ENCODE assay signal across 22 cellular contexts in the genomic region with DNA sequence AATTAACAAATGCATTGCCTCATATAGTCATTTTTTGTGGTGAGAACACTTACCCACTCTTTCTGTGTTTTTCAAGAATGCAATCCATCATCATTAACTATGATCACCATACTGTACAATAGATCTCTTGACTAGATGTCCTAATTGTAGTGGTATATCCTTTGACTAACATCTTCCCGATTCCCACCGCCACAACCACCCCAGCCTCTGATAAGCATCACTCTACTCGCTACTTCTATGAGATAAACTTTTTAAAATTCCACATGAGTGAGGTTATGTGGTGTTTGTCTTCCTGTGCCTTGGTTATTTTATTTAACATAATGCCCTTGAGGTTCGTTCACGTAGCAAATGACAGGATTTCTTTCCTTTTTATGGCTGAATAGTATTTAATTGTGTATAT.
"Had no signal": no experiment of that assay in that cellular context is flagged by ENCODE, and none has a peak within 500 bp of the region (broad histone marks: within the 10 kb centered on the region; RNA-seq: fewer than 3 reads in every experiment).

No MANE protein-coding gene starts in this region.

- ATAC-seq: Panc1, PC-3, Right ventricle myocardium inferior, SK-N-SH treated with all-trans-retinoic acid at 6 μM for 48 hours had no signal

- DNase-seq: KBM-7, MG63, NCI-H1092, NCI-H1105 treated with DMSO at 0.1 percent for 48 hours, NCI-H1417 treated with DMSO at 0.1 percent for 48 hours, NCI-H146, NCI-H1694 treated with DMSO at 0.1 percent for 48 hours, NCI-H1930, NCI-H2081, NCI-H2107, NCI-H2227 treated with DMSO at 0.1 percent for 48 hours, NCI-H446, NCI-H510A, NCI-H524 treated with DMSO at 0.1 percent for 48 hours, NCI-H69, NCI-H774, PC-3, SHP77 treated with DMSO at 0.1 percent for 48 hours, SJCRH30 had no signal

- H3K27ac ChIP-seq: SJCRH30 had no signal
